In the genomic region with DNA sequence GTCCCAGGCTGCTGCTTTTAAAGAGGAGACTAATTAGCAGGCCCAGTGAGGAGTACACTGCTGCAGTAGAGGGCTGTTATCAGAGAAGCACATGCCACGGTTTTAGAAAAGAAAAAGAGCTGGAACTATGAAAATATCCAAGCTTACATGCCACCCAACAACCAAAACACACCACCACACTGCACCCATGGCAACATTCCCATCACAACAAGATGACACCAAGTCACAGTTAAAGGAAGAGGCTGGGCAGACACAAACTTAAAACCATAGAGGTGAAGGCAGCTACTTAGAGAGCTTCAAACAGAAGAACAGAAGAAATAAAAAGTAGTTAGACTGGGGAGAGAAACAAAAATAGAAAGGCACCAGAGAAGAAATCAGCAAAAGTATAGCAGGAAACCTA, we compare ENCODE assay signal across 19 cellular contexts. TPM values are rescaled to one million over a fixed set of nuclear protein-coding genes. Genes with fewer than 3 reads are reported as not detected.
DNase-seq lines count a peak whose midpoint lies in the region; ATAC-seq and TF ChIP-seq lines count a peak whose summit lies in the region.
"Had no signal": no experiment of that assay in that cellular context is flagged by ENCODE, and none has a peak within 500 bp of the region (broad histone marks: within the 10 kb centered on the region; RNA-seq: fewer than 3 reads in every experiment).

No MANE protein-coding gene starts in this region.

- H3K27ac ChIP-seq in CD8-positive, alpha-beta T cell (ENCODE audit: low read depth, low read length): no peak overlapping the region
- H3K27ac ChIP-seq in osteoblast (ENCODE audit: low read depth, low read length): peak overlapping the region; percentile 52
- H3K27ac ChIP-seq: upper lobe of right lung had no signal

- peaks cover 100% of the 10 kb centered on the region for H3K79me2 ChIP-seq in osteoblast (ENCODE audit: insufficient read depth, low read length)

- H3K4me1 Mint-ChIP-seq in CD8-positive, alpha-beta T cell (ENCODE audit: low read depth): peaks cover 43% of the 10 kb centered on the region

- no peak for TF ChIP-seq CTCF in CD8-positive, alpha-beta T cell (IDR thresholded peaks at IDR 0.05)
- TF ChIP-seq CTCF in osteoblast (IDR thresholded peaks at IDR 0.05; ENCODE audit: extremely low read depth, low read depth, low read length) (no peak), GM20000 (IDR thresholded peaks at IDR 0.05; ENCODE audit: extremely low read depth, missing control alignments) (no peak)

- no peak for DNase-seq in CD8-positive, alpha-beta T cell
- DNase-seq in M059J (ENCODE audit: low read depth) (peak; percentile 27), erythroblast (lab: John Stamatoyannopoulos, UW) (peak; percentile 50 to 84), osteoblast (ENCODE audit: insufficient read length, low spot score, missing footprints) (no peak), iPS-NIHi11 (ENCODE audit: low spot score) (no peak), GM20000 (ENCODE audit: low spot score) (no peak)
- DNase-seq: amygdala; dermis blood vessel endothelial cell; EL; NCI-H226; stimulated activated CD4-positive, alpha-beta T cell treated with anti-CD3 and anti-CD28 coated beads, Interleukin-2, amount 100 ng/mL, for 48 hours; T-helper 9 cell; upper lobe of right lung had no signal

- intact Hi-C loops in CD8-positive, alpha-beta T cell (cut with DNase I, micrococcal nuclease): no loop called here

- H3K27ac Mint-ChIP-seq in CD8-positive, alpha-beta T cell: peak overlapping the region; percentile 49

- H3K9me3 Mint-ChIP-seq in CD8-positive, alpha-beta T cell: no peaks in the 10 kb centered on the region
- H3K9me3 Mint-ChIP-seq: IgD-negative memory B cell, neural crest cell had no signal

- no peak overlapping the region for H2AFZ ChIP-seq in osteoblast (ENCODE audit: low read length)

- no peaks in the 10 kb centered on the region for H3K27me3 ChIP-seq in CD8-positive, alpha-beta T cell (ENCODE audit: insufficient read depth, low read length)
- H3K27me3 ChIP-seq in osteoblast (ENCODE audit: insufficient read depth, low read length): no peaks in the 10 kb centered on the region
- H3K27me3 ChIP-seq: upper lobe of right lung had no signal

- H3K36me3 ChIP-seq in CD8-positive, alpha-beta T cell (ENCODE audit: insufficient read depth, low read length): no peaks in the 10 kb centered on the region
- peaks cover 7% of the 10 kb centered on the region for H3K36me3 ChIP-seq in osteoblast (ENCODE audit: insufficient read depth, low read length)

- H3K4me1 ChIP-seq in CD8-positive, alpha-beta T cell (ENCODE audit: insufficient read depth, low read length): no peaks in the 10 kb centered on the region
- peaks cover 52% of the 10 kb centered on the region for H3K4me1 ChIP-seq in osteoblast (ENCODE audit: insufficient read depth, low read length)

- no peak overlapping the region for H3K4me3 ChIP-seq in CD8-positive, alpha-beta T cell (ENCODE audit: low read depth, low read length)
- H3K4me3 ChIP-seq in osteoblast (ENCODE audit: insufficient read depth, low read length): no peak overlapping the region
- H3K4me3 ChIP-seq: GM12878, upper lobe of right lung had no signal

- H3K36me3 Mint-ChIP-seq in CD8-positive, alpha-beta T cell: peaks cover 26% of the 10 kb centered on the region

- no peaks in the 10 kb centered on the region for H3K9me3 ChIP-seq in CD8-positive, alpha-beta T cell (ENCODE audit: low read length)
- H3K9me3 ChIP-seq in osteoblast (ENCODE audit: low read depth, low read length): no peaks in the 10 kb centered on the region
- H3K9me3 ChIP-seq: upper lobe of right lung had no signal

- CTCF ChIA-PET in CD8-positive, alpha-beta T cell (lab: Charles Lee): interaction anchor here (1.2 to 1.4 kb wide), 2 partner anchors 10 to 40 kb away, joined by 3 to 5 read pairs; no protein-coding TSS in a partner anchor

- peaks cover 70% of the 10 kb centered on the region for H4K20me1 ChIP-seq in osteoblast (ENCODE audit: insufficient read depth, low read length)

- H3K27me3 Mint-ChIP-seq in CD8-positive, alpha-beta T cell (ENCODE audit: low read depth): no peaks in the 10 kb centered on the region
- H3K27me3 Mint-ChIP-seq: IgD-negative memory B cell had no signal

- ATAC-seq in CD8-positive, alpha-beta T cell: no peak
- no peak for ATAC-seq in HG03039 (IDR thresholded peaks at IDR 0.05; ENCODE audit: unreplicated experiment)
- ATAC-seq: GM12878, HCT116, sciatic nerve, upper lobe of right lung had no signal

- no peak overlapping the region for H3K4me3 Mint-ChIP-seq in CD8-positive, alpha-beta T cell
- H3K4me3 Mint-ChIP-seq: IgD-negative memory B cell, neural crest cell had no signal

- no peak for TF ChIP-seq POLR2A in erythroblast (IDR thresholded peaks at IDR 0.05; ENCODE audit: low read length)

- H3K4me2 ChIP-seq in osteoblast (ENCODE audit: insufficient read depth, low read length): peak overlapping the region; percentile 12

- POLR2A ChIA-PET in CD8-positive, alpha-beta T cell (lab: Charles Lee): no interaction called here

RNA-seq across cellular contexts. Expression of a gene that starts 37.0 kb away (rescaled TPM):
- total RNA-seq in CD8-positive, alpha-beta T cell: 10 to 100 TPM; 12.5 to 18.2 TPM
- 90.3 and 100 TPM in 2 replicates for total RNA-seq in M059J (2014; rRNA removed; shearing (Covaris generic))
- total RNA-seq in osteoblast: 116 and 130 TPM in 2 replicates

Comparison
In these comparisons a context has a peak if more than half of its experiments do, and no peak if none do; other contexts are left out.
1. DNase-seq: peak in M059J (single experiment) and erythroblast (2 of 2); none in CD8-positive, alpha-beta T cell (0 of 7), osteoblast (single experiment), iPS-NIHi11 (single experiment) and GM20000 (single experiment).